In the genomic region with DNA sequence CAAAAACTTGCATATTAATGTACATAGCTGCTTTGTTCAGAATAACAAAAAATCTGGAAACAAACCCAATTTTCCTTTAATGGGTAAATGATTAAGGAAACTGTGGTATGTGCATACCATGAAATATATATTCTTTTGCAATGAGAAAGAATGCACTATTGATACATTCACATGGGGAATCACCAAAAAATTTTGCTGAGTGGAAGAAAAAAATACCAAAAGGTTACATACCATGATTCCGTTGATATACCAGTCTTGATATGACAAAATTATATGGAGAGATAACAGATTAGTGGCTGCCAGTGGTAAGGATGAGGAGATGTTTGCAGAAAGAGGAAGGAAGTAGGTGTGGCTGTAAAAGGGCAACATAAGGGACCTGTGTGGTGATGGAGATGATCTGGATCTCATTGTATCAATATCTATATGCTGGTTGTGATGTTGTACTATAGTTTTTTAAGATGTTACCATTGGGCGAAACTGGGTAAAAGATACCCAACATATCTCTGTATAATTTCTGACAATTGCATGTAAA, we compare ENCODE assay signal across 14 cellular contexts.
"Had no signal": no experiment of that assay in that cellular context is flagged by ENCODE, and none has a peak within 500 bp of the region (broad histone marks: within the 10 kb centered on the region; RNA-seq: fewer than 3 reads in every experiment).

No MANE protein-coding gene starts in this region.

- H3K36me3 ChIP-seq: transverse colon, WERI-Rb-1 had no signal

- FAIRE-seq: astrocyte had no signal

- DNase-seq: activated CD4-positive, alpha-beta T cell treated with anti-CD3 and anti-CD28 coated beads for 4 hours; activated CD8-positive, alpha-beta memory T cell treated with anti-CD3 and anti-CD28 coated beads, Interleukin-2, amount 50 U/mL, for 48 hours; activated CD8-positive, alpha-beta T cell treated with anti-CD3 and anti-CD28 coated beads, Interleukin-2, amount 10 ng/mL, durations not matched to agents 7 days and 5 days; activated naive CD4-positive, alpha-beta T cell; foreskin melanocyte; head of caudate nucleus; left cardiac atrium; naive B cell; stimulated activated CD4-positive, alpha-beta T cell treated with anti-CD3 and anti-CD28 coated beads, Interleukin-4, amount 100 ng/mL, for 24 hours; transverse colon; WERI-Rb-1 had no signal

- H3K4me1 ChIP-seq: parathyroid adenoma had no signal

- H3K27me3 ChIP-seq: transverse colon had no signal

- H2AFZ ChIP-seq: parathyroid adenoma had no signal

- ATAC-seq: activated CD8-positive, alpha-beta T cell treated with anti-CD3 and anti-CD28 coated beads, Interleukin-2, amount 10 ng/mL, durations not matched to agents 7 days and 5 days; left cardiac atrium had no signal

- H3K27ac ChIP-seq: parathyroid adenoma, transverse colon, WERI-Rb-1 had no signal

- H3K4me3 ChIP-seq: lung, transverse colon had no signal

- H3K9ac ChIP-seq: parathyroid adenoma had no signal

- H3K9me3 ChIP-seq: transverse colon had no signal
